Comparison of ENCODE assay signal across 11 cellular contexts in the genomic region with DNA sequence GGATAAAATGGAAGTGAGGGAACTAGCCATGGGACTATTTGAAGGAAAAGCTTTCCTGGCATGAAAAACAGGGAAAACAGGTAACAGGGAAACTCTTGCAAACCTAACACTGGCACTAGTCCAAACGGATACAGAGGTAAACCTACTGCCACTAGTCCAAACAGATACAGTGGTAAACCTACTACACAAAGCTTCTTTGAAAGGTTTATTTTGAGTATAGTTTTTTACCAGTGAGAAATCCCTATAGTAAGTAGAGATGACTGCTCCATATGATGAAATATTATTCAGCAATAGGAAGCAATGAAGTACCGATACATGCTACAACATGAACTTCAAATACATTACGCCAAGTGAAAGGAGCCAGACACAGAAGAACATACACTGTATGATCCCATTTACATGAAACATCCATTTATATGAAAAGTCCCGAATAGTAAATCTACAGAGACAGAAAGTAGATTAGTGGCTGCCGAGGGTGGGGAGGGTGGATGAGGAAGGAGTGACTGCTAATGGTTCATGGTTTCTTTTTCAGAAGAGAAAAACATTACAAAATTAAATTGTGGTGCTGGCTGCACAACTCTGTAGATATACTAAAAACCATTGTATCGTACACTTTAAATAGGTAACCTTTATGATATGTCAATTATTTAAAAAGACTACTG. TPM values are rescaled to one million over a fixed set of nuclear protein-coding genes. Genes with fewer than 3 reads are reported as not detected.
DNase-seq lines count a peak whose midpoint lies in the region; ATAC-seq and TF ChIP-seq lines count a peak whose summit lies in the region.
"Had no signal": no experiment of that assay in that cellular context is flagged by ENCODE, and none has a peak within 500 bp of the region (broad histone marks: within the 10 kb centered on the region; RNA-seq: fewer than 3 reads in every experiment).

No MANE protein-coding gene starts in this region.

- H3K36me3 Mint-ChIP-seq in CD4-positive, CD25-positive, alpha-beta regulatory T cell = peaks cover 30% of the 10 kb centered on the region
- H3K36me3 Mint-ChIP-seq in activated B cell treated with CpG ODN at 0.5 μM for 24 hours (ENCODE audit: low read depth) = peaks cover 22% of the 10 kb centered on the region
- H3K36me3 Mint-ChIP-seq in CD8-positive, alpha-beta memory T cell = peaks cover 0 to 26% (median 12%) of the 10 kb centered on the region in 3 donors

- H3K9me3 ChIP-seq in CD4-positive, CD25-positive, alpha-beta regulatory T cell (ENCODE audit: control insufficient read depth in 2 of 2, low read length in 2 of 2) = no peaks in the 10 kb centered on the region
- no peaks in the 10 kb centered on the region for H3K9me3 ChIP-seq in lower lobe of right lung
- H3K9me3 ChIP-seq in CD8-positive, alpha-beta memory T cell (ENCODE audit: low read length) = no peaks in the 10 kb centered on the region
- H3K9me3 ChIP-seq in SK-N-SH = no peaks in the 10 kb centered on the region
- H3K9me3 ChIP-seq: SJCRH30 had no signal

- peaks cover 26 to 73% (median 39%) of the 10 kb centered on the region in 4 donors for H3K4me1 Mint-ChIP-seq in CD4-positive, CD25-positive, alpha-beta regulatory T cell
- peaks cover 90% of the 10 kb centered on the region for H3K4me1 Mint-ChIP-seq in activated B cell treated with CpG ODN at 0.5 μM for 24 hours
- peaks cover 50 to 75% (median 65%) of the 10 kb centered on the region in 3 donors for H3K4me1 Mint-ChIP-seq in CD8-positive, alpha-beta memory T cell

- no peak overlapping the region for H3K27ac ChIP-seq in CD4-positive, CD25-positive, alpha-beta regulatory T cell (ENCODE audit: insufficient read depth, low read length, poor library complexity, severe bottlenecking)
- H3K27ac ChIP-seq in lower lobe of right lung = peak overlapping the region; percentile 9
- no peak overlapping the region for H3K27ac ChIP-seq in CD8-positive, alpha-beta memory T cell (ENCODE audit: low read depth, low read length)
- no peak overlapping the region for H3K27ac ChIP-seq in SK-N-SH (ENCODE audit: low read depth in 2 of 2, low read length in 1 of 2)
- H3K27ac ChIP-seq: SJCRH30 had no signal

- CTCF ChIA-PET in activated B cell treated with CpG ODN at 0.5 μM for 24 hours (lab: Charles Lee) (no interaction called here), SK-N-SH (lab: Yijun Ruan, JAX) (interaction anchor here (1.2 kb wide), 1 partner anchor 13 kb away, joined by 3 read pairs; no protein-coding TSS in a partner anchor)
- CTCF ChIA-PET in CD8-positive, alpha-beta memory T cell (lab: Charles Lee) = interaction anchor here (1.5 kb wide), 1 partner anchor 21 kb away, joined by 4 read pairs; no protein-coding TSS in a partner anchor

- H3K36me3 ChIP-seq in CD4-positive, CD25-positive, alpha-beta regulatory T cell (ENCODE audit: control insufficient read depth, insufficient read depth, low read length) = peaks cover 12% of the 10 kb centered on the region
- peaks cover 12% of the 10 kb centered on the region for H3K36me3 ChIP-seq in lower lobe of right lung
- no peaks in the 10 kb centered on the region for H3K36me3 ChIP-seq in CD8-positive, alpha-beta memory T cell (ENCODE audit: insufficient read depth, low read length)
- H3K36me3 ChIP-seq in SK-N-SH (replicated peaks in 1 of 2; ENCODE audit: control insufficient read depth in 1 of 2, insufficient read depth in 2 of 2, low read length in 1 of 2) = peaks cover 4 to 26% of the 10 kb centered on the region in 2 experiments
- H3K36me3 ChIP-seq: SJCRH30 had no signal

- H3K9me2 ChIP-seq in SK-N-SH = no peaks in the 10 kb centered on the region

- no peaks in the 10 kb centered on the region for H3K27me3 Mint-ChIP-seq in CD4-positive, CD25-positive, alpha-beta regulatory T cell
- H3K27me3 Mint-ChIP-seq in activated B cell treated with CpG ODN at 0.5 μM for 24 hours = no peaks in the 10 kb centered on the region
- no peaks in the 10 kb centered on the region for H3K27me3 Mint-ChIP-seq in CD8-positive, alpha-beta memory T cell

- H3K4me3 Mint-ChIP-seq in CD4-positive, CD25-positive, alpha-beta regulatory T cell = no peak overlapping the region
- H3K4me3 Mint-ChIP-seq in activated B cell treated with CpG ODN at 0.5 μM for 24 hours = peak overlapping the region; percentile 50
- no peak overlapping the region for H3K4me3 Mint-ChIP-seq in CD8-positive, alpha-beta memory T cell

- peaks cover 99% of the 10 kb centered on the region for H3K79me2 ChIP-seq in SK-N-SH (ENCODE audit: insufficient read depth)

- H2AFZ ChIP-seq in SK-N-SH (ENCODE audit: low read depth) = no peak overlapping the region

- DNase-seq in CD4-positive, CD25-positive, alpha-beta regulatory T cell = peak in 1 of 3 donors; percentile 26
- no peak for DNase-seq in activated B cell treated with CpG ODN at 0.5 μM for 24 hours
- no peak for DNase-seq in lower lobe of right lung
- DNase-seq in CD8-positive, alpha-beta memory T cell = no peak
- DNase-seq in SK-N-SH = no peak
- DNase-seq in GM19238 (ENCODE audit: insufficient read length, low spot score) = no peak
- DNase-seq: EL, retina, SJCRH30 had no signal

- H3K27me3 ChIP-seq in CD4-positive, CD25-positive, alpha-beta regulatory T cell (ENCODE audit: control insufficient read depth, insufficient read depth, low read length) = no peaks in the 10 kb centered on the region
- no peaks in the 10 kb centered on the region for H3K27me3 ChIP-seq in lower lobe of right lung (ENCODE audit: low read depth)
- no peaks in the 10 kb centered on the region for H3K27me3 ChIP-seq in CD8-positive, alpha-beta memory T cell (ENCODE audit: insufficient read depth, low read length, poor library complexity, severe bottlenecking)
- H3K27me3 ChIP-seq in SK-N-SH (ENCODE audit: insufficient read depth) = no peaks in the 10 kb centered on the region
- H3K27me3 ChIP-seq: SJCRH30 had no signal

- H3K9me3 Mint-ChIP-seq in CD4-positive, CD25-positive, alpha-beta regulatory T cell = no peaks in the 10 kb centered on the region
- no peaks in the 10 kb centered on the region for H3K9me3 Mint-ChIP-seq in activated B cell treated with CpG ODN at 0.5 μM for 24 hours
- no peaks in the 10 kb centered on the region for H3K9me3 Mint-ChIP-seq in CD8-positive, alpha-beta memory T cell

- intact Hi-C loops in activated B cell treated with CpG ODN at 0.5 μM for 24 hours (cut with micrococcal nuclease) (no loop called here), lower lobe of right lung (cut with DNase I) (no loop called here)

- H3F3A ChIP-seq in SK-N-SH (replicated peaks; ENCODE audit: insufficient read depth) = peaks cover 16% of the 10 kb centered on the region

- no peak overlapping the region for H3K9ac ChIP-seq in SK-N-SH

- 92% methylated on average over 6 of the region's 6 CpGs for WGBS in SK-N-SH (ENCODE audit: low lambda C conversion rate)

- H3K27ac Mint-ChIP-seq in CD4-positive, CD25-positive, alpha-beta regulatory T cell = peak overlapping the region in 2 of 3 donors; percentile 77 to 82
- peak overlapping the region; percentile 79 for H3K27ac Mint-ChIP-seq in activated B cell treated with CpG ODN at 0.5 μM for 24 hours
- H3K27ac Mint-ChIP-seq in CD8-positive, alpha-beta memory T cell = peak overlapping the region in 4 of 8 donors; percentile 26 to 87 (median 61)

- H3K4me2 ChIP-seq in SK-N-SH = no peak overlapping the region

- peaks cover 23% of the 10 kb centered on the region for H3K4me1 ChIP-seq in CD4-positive, CD25-positive, alpha-beta regulatory T cell (ENCODE audit: control insufficient read depth, insufficient read depth, low read length, poor library complexity, severe bottlenecking)
- H3K4me1 ChIP-seq in lower lobe of right lung (peaks cover 56% of the 10 kb centered on the region), SK-N-SH (ENCODE audit: control insufficient read depth in 1 of 2, insufficient read depth in 2 of 2, low read depth in 1 of 2, low read length in 1 of 2) (peaks cover 0 to 16% of the 10 kb centered on the region in 2 experiments; a peak in 1 of 4 replicates)
- H3K4me1 ChIP-seq in CD8-positive, alpha-beta memory T cell (ENCODE audit: insufficient read depth, low read length) = peaks cover 25% of the 10 kb centered on the region

- peaks cover 22% of the 10 kb centered on the region; the same call in 1 of the 2 replicates for H4K20me1 ChIP-seq in SK-N-SH (ENCODE audit: insufficient read depth)

- no peak for TF ChIP-seq RAD21 in SK-N-SH (IDR thresholded peaks at IDR 0.05; ENCODE audit: low read length)

- no peak overlapping the region for H3K4me3 ChIP-seq in CD4-positive, CD25-positive, alpha-beta regulatory T cell (ENCODE audit: low read depth, low read length)
- H3K4me3 ChIP-seq in lower lobe of right lung (no peak overlapping the region), SK-N-SH (ENCODE audit: low read depth in 2 of 2, low read length in 1 of 2) (no peak overlapping the region)
- no peak overlapping the region for H3K4me3 ChIP-seq in CD8-positive, alpha-beta memory T cell (ENCODE audit: low read length)
- H3K4me3 ChIP-seq: SJCRH30 had no signal

- TF ChIP-seq CTCF in activated B cell treated with CpG ODN at 0.5 μM for 24 hours (IDR thresholded peaks at IDR 0.05) = no peak
- TF ChIP-seq CTCF in lower lobe of right lung (IDR thresholded peaks at IDR 0.05) = no peak
- TF ChIP-seq CTCF in SK-N-SH (IDR thresholded peaks at IDR 0.05) = no peak

- TF ChIP-seq EP300 in SK-N-SH (IDR thresholded peaks at IDR 0.05; ENCODE audit: borderline replicate concordance in 1 of 2, low read depth in 1 of 2, low read length in 1 of 2) = no peak

- ATAC-seq in CD4-positive, CD25-positive, alpha-beta regulatory T cell (ENCODE audit: low read depth in 2 of 2) = peak in 1 of 2 donors; percentile 3
- ATAC-seq in GM21786 (IDR thresholded peaks at IDR 0.05; ENCODE audit: unreplicated experiment) = peak; percentile 52
- peak; percentile 22 for ATAC-seq in activated B cell treated with CpG ODN at 0.5 μM for 24 hours (ENCODE audit: low read depth)
- peak in 1 of 2 donors; percentile 14 for ATAC-seq in lower lobe of right lung
- no peak for ATAC-seq in HG02642 (IDR thresholded peaks at IDR 0.05; ENCODE audit: poor library complexity, unreplicated experiment)

- POLR2A ChIA-PET in activated B cell treated with CpG ODN at 0.5 μM for 24 hours (lab: Charles Lee) (no interaction called here), SK-N-SH (lab: Yijun Ruan, JAX) (no interaction called here)
- POLR2A ChIA-PET in CD8-positive, alpha-beta memory T cell (lab: Charles Lee) = no interaction called here

TF ChIP-seq in SK-N-SH, 30 proteins besides CTCF, POLR2A, EP300 and RAD21 (continues in another document):
- no peak for TF ChIP-seq ELF1 (IDR thresholded peaks at IDR 0.05)

RNA-seq across cellular contexts. Expression of a gene that starts 25.5 kb away (rescaled TPM):
- total RNA-seq in CD4-positive, CD25-positive, alpha-beta regulatory T cell = 18.1 TPM
- polyA plus RNA-seq in CD4-positive, CD25-positive, alpha-beta regulatory T cell = 10 to 100 TPM in 2 of 4 donors, 1 to 10 TPM in 2; 8.9 to 11.4 (median 9.8) TPM
- 34.1 and 43.8 TPM in 2 replicates for total RNA-seq in activated B cell treated with CpG ODN at 0.5 μM for 24 hours
- 46.1 TPM for total RNA-seq in lower lobe of right lung
- total RNA-seq in CD8-positive, alpha-beta memory T cell = 10 to 100 TPM; 24.1 to 27.5 TPM
- polyA plus RNA-seq in CD8-positive, alpha-beta memory T cell = 15.6 TPM
- 10.2 and 14.4 TPM in 2 replicates for polyA plus RNA-seq in SK-N-SH (2012; rRNA removed)
- 15.6 and 17.0 TPM in 2 replicates for polyA plus RNA-seq in SK-N-SH (2012; cell fraction: cytosol; rRNA removed)
- 6.9 and 10.0 TPM in 2 replicates for polyA plus RNA-seq in SK-N-SH (2012; cell fraction: nucleus; rRNA removed)
